In genomic region chr12:42776396-42776795, GRCh38 we compare ENCODE assay signal across 1 cellular context.
TF ChIP-seq lines count a peak whose summit lies in the region.

No MANE protein-coding gene starts in this region.

TF ChIP-seq in GM23338, 12 proteins besides CTCF, POLR2A, EP300 and RAD21 (continued from another document):
- TF ChIP-seq ZNF462 (CRISPR knock-in tag; IDR thresholded peaks at IDR 0.05) (no peak), JUNB (IDR thresholded peaks at IDR 0.05; ENCODE audit: unreplicated experiment) (no peak), ETS1 (IDR thresholded peaks at IDR 0.05) (no peak), NANOG (IDR thresholded peaks at IDR 0.05; ENCODE audit: borderline replicate concordance) (no peak)
